In genomic region chr19:55171440-55171839, GRCh38 we compare ENCODE assay signal across 23 cellular contexts. TPM values are rescaled to one million over a fixed set of nuclear protein-coding genes. Genes with fewer than 3 reads are reported as not detected.
DNase-seq lines count a peak whose midpoint lies in the region; ATAC-seq and TF ChIP-seq lines count a peak whose summit lies in the region.
"Had no signal": no experiment of that assay in that cellular context is flagged by ENCODE, and none has a peak within 500 bp of the region (broad histone marks: within the 10 kb centered on the region; RNA-seq: fewer than 3 reads in every experiment).

No MANE protein-coding gene starts in this region.

- H3K4me3 Mint-ChIP-seq in activated naive CD8-positive, alpha-beta T cell = peak overlapping the region; percentile 54
- no peak overlapping the region for H3K4me3 Mint-ChIP-seq in activated naive CD8-positive, alpha-beta T cell treated with anti-CD3 and anti-CD28 coated beads for 36 hours
- peak overlapping the region in 3 of 5 donors; percentile 37 to 55 (median 37) for H3K4me3 Mint-ChIP-seq in immature natural killer cell
- H3K4me3 Mint-ChIP-seq in type B pancreatic cell = peak overlapping the region; percentile 68

- no peaks in the 10 kb centered on the region for H3K36me3 Mint-ChIP-seq in activated naive CD8-positive, alpha-beta T cell
- H3K36me3 Mint-ChIP-seq in activated naive CD8-positive, alpha-beta T cell treated with anti-CD3 and anti-CD28 coated beads for 36 hours = no peaks in the 10 kb centered on the region
- H3K36me3 Mint-ChIP-seq in immature natural killer cell (no peaks in the 10 kb centered on the region), type B pancreatic cell (no peaks in the 10 kb centered on the region)

- H3K9me3 ChIP-seq in SK-N-MC (ENCODE audit: low read depth, low read length) = no peaks in the 10 kb centered on the region

- peaks cover 23% of the 10 kb centered on the region for H3K4me1 Mint-ChIP-seq in activated naive CD8-positive, alpha-beta T cell (ENCODE audit: low read depth)
- peaks cover 10% of the 10 kb centered on the region for H3K4me1 Mint-ChIP-seq in activated naive CD8-positive, alpha-beta T cell treated with anti-CD3 and anti-CD28 coated beads for 36 hours
- H3K4me1 Mint-ChIP-seq in immature natural killer cell = peaks cover 19 to 21% of the 10 kb centered on the region in 2 donors
- H3K4me1 Mint-ChIP-seq in type B pancreatic cell (ENCODE audit: unreplicated experiment) = peaks cover 8% of the 10 kb centered on the region

- TF ChIP-seq CTCF in type B pancreatic cell (conservative IDR thresholded peaks at IDR 0.05) = no peak

- H3K9me3 Mint-ChIP-seq in activated naive CD8-positive, alpha-beta T cell (ENCODE audit: low read depth) = no peaks in the 10 kb centered on the region
- peaks cover 4% of the 10 kb centered on the region for H3K9me3 Mint-ChIP-seq in activated naive CD8-positive, alpha-beta T cell treated with anti-CD3 and anti-CD28 coated beads for 36 hours
- H3K9me3 Mint-ChIP-seq in immature natural killer cell (peaks cover 0 to 7% (median 0%) of the 10 kb centered on the region in 6 donors), type B pancreatic cell (no peaks in the 10 kb centered on the region)

- no peak for DNase-seq in activated naive CD8-positive, alpha-beta T cell treated with anti-CD3 and anti-CD28 coated beads for 36 hours
- DNase-seq in SK-N-MC (ENCODE audit: low read depth, low spot score) (no peak), immature natural killer cell (no peak), type B pancreatic cell (ENCODE audit: extremely low spot score, unreplicated experiment) (no peak), Kasumi-1 (lab: John Stamatoyannopoulos, UW) (no peak), NCI-H69 (lab: John Stamatoyannopoulos, UW) (no peak)
- DNase-seq: AML-193, C1 segment of cervical spinal cord, EL, GF-D8, NCI-H1092, NCI-H1436, NCI-H1930, NCI-H2227 treated with DMSO at 0.1 percent for 48 hours, NCI-H510A, NCI-H748 treated with DMSO at 0.1 percent for 48 hours, PC-9, RPMI8226, SIG-M5 had no signal

- no peak for ATAC-seq in GM19452 (IDR thresholded peaks at IDR 0.05; ENCODE audit: unreplicated experiment)
- ATAC-seq: SK-N-SH treated with all-trans-retinoic acid at 6 μM for 48 hours had no signal

- H3K27ac Mint-ChIP-seq in activated naive CD8-positive, alpha-beta T cell = no peak overlapping the region
- no peak overlapping the region for H3K27ac Mint-ChIP-seq in activated naive CD8-positive, alpha-beta T cell treated with anti-CD3 and anti-CD28 coated beads for 36 hours
- no peak overlapping the region for H3K27ac Mint-ChIP-seq in immature natural killer cell
- no peak overlapping the region for H3K27ac Mint-ChIP-seq in type B pancreatic cell

- no peak overlapping the region for H3K9ac ChIP-seq in SK-N-MC (ENCODE audit: insufficient read length)

- peaks cover 50% of the 10 kb centered on the region for H3K27me3 Mint-ChIP-seq in activated naive CD8-positive, alpha-beta T cell
- H3K27me3 Mint-ChIP-seq in activated naive CD8-positive, alpha-beta T cell treated with anti-CD3 and anti-CD28 coated beads for 36 hours = peaks cover 96% of the 10 kb centered on the region
- H3K27me3 Mint-ChIP-seq in immature natural killer cell (ENCODE audit: low read depth in 3 of 3) (peaks cover 25 to 47% (median 34%) of the 10 kb centered on the region in 3 donors), type B pancreatic cell (peaks cover 77% of the 10 kb centered on the region)

- no peaks in the 10 kb centered on the region for H3K36me3 ChIP-seq in SK-N-MC (ENCODE audit: insufficient read depth, low read length)

- peak overlapping the region; percentile 78 for H3K27ac ChIP-seq in SK-N-MC
- H3K27ac ChIP-seq: PC-9 had no signal

- no peak overlapping the region for H3K4me3 ChIP-seq in SK-N-MC
- H3K4me3 ChIP-seq: PC-9 had no signal

RNA-seq across cellular contexts. Expression of gene DNAAF3, which starts 5.0 kb away (rescaled TPM):
- not detected for total RNA-seq in activated naive CD8-positive, alpha-beta T cell treated with anti-CD3 and anti-CD28 coated beads for 36 hours
- not detected for polyA plus RNA-seq in immature natural killer cell
- total RNA-seq in type B pancreatic cell (ENCODE audit: low replicate concordance) = 5.9 and 12.2 TPM in 2 replicates

RNA-seq across cellular contexts. Expression of gene SYT5, which starts 8.6 kb away (rescaled TPM):
- not detected for total RNA-seq in activated naive CD8-positive, alpha-beta T cell treated with anti-CD3 and anti-CD28 coated beads for 36 hours
- under 1 TPM in 2 of 3 donors, not detected in 1; 0.55 to 0.96 TPM for polyA plus RNA-seq in immature natural killer cell
- 5.0 and 9.1 TPM in 2 replicates for total RNA-seq in type B pancreatic cell (ENCODE audit: low replicate concordance)

RNA-seq across cellular contexts. Expression of gene TNNI3, which starts 13.9 kb away (rescaled TPM):
- under 1 TPM in 1 of 2 experiments, not detected in 1; 0.25 TPM for total RNA-seq in activated naive CD8-positive, alpha-beta T cell treated with anti-CD3 and anti-CD28 coated beads for 36 hours
- 1 to 10 TPM in 1 of 3 donors, not detected in 2; 1.5 TPM for polyA plus RNA-seq in immature natural killer cell
- 2.1 and 4.3 TPM in 2 replicates for total RNA-seq in type B pancreatic cell (ENCODE audit: low replicate concordance)
- total RNA-seq: A172 had no signal

RNA-seq across cellular contexts. Expression of gene TNNT1, which starts 22.4 kb away (rescaled TPM):
- total RNA-seq in activated naive CD8-positive, alpha-beta T cell treated with anti-CD3 and anti-CD28 coated beads for 36 hours = not detected
- polyA plus RNA-seq in immature natural killer cell = not detected
- total RNA-seq in type B pancreatic cell (ENCODE audit: low replicate concordance) = 27.6 and 83.1 TPM in 2 replicates

RNA-seq across cellular contexts. Expression of gene PTPRH, which starts 37.9 kb away (rescaled TPM):
- not detected for total RNA-seq in activated naive CD8-positive, alpha-beta T cell treated with anti-CD3 and anti-CD28 coated beads for 36 hours
- polyA plus RNA-seq in immature natural killer cell = not detected
- total RNA-seq in type B pancreatic cell (ENCODE audit: low replicate concordance) = 3.9 and 4.3 TPM in 2 replicates
